ENCODE assay signal across 16 cellular contexts in the genomic region with DNA sequence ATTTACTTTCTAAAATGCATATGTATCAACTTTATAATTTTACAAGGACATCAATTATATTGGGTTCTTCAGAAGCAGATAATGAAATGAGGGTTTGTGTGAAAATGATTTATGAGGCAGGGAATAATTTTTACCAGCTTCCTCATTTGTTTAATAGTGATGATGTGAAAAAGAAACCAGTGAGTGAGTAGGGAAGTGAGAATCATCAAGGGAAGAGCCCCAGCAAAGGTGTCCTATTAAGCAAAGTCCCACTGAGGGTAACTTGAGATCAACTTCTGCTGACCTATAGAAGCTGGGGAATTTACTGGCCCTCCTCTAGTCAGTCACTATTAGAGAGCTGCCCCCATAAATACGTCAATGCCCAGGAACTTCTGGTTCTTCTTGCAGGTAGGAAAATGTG.
DNase-seq lines count a peak whose midpoint lies in the region; ATAC-seq and TF ChIP-seq lines count a peak whose summit lies in the region.
"Had no signal": no experiment of that assay in that cellular context is flagged by ENCODE, and none has a peak within 500 bp of the region (broad histone marks: within the 10 kb centered on the region; RNA-seq: fewer than 3 reads in every experiment).

No MANE protein-coding gene starts in this region.

- H3K4me1 ChIP-seq in OCI-LY3 (ENCODE audit: low read length) = peaks cover 31% of the 10 kb centered on the region
- H3K4me1 ChIP-seq in left lung = no peaks in the 10 kb centered on the region
- H3K4me1 ChIP-seq: right atrium auricular region had no signal

- H3K36me3 ChIP-seq in OCI-LY3 (replicated peaks; ENCODE audit: low read depth, low read length) (no peaks in the 10 kb centered on the region), left lung (no peaks in the 10 kb centered on the region)
- H3K36me3 ChIP-seq: left ventricle myocardium inferior, right atrium auricular region had no signal

- peak overlapping the region; percentile 50 for H3K4me2 ChIP-seq in OCI-LY3 (ENCODE audit: low read length)
- H3K4me2 ChIP-seq: PC-9 had no signal

- no peaks in the 10 kb centered on the region for H4K20me1 ChIP-seq in OCI-LY3 (ENCODE audit: insufficient read depth, low read length)

- H2AFZ ChIP-seq in OCI-LY3 (ENCODE audit: low read depth, low read length) = no peak overlapping the region
- H2AFZ ChIP-seq: PC-9 had no signal

- ATAC-seq in GM18517 (IDR thresholded peaks at IDR 0.05; ENCODE audit: unreplicated experiment) (peak; percentile 51), GM21423 (IDR thresholded peaks at IDR 0.05; ENCODE audit: unreplicated experiment) (peak; percentile 95), HG03039 (IDR thresholded peaks at IDR 0.05; ENCODE audit: unreplicated experiment) (peak; percentile 74), left lung (no peak)
- ATAC-seq: activated T-cell treated with anti-CD3 and anti-CD28 coated beads, Interleukin-2, amount 50 U/mL, for 4 hours; stimulated activated naive CD8-positive, alpha-beta T cell treated with anti-CD3 and anti-CD28 coated beads, Interleukin-15, Interleukin-2, amounts not matched to agents 100 U/mL and 50 U/mL, for 24 hours had no signal

- no peak for DNase-seq in DMS114 treated with DMSO at 0.1 percent for 48 hours (lab: John Stamatoyannopoulos, UW; ENCODE audit: unreplicated experiment)
- DNase-seq in activated CD4-positive, CD25-positive, alpha-beta regulatory T cell (lab: John Stamatoyannopoulos, UW) = no peak
- DNase-seq in NCI-H345 (lab: John Stamatoyannopoulos, UW) = no peak
- no peak for DNase-seq in left lung
- DNase-seq: activated CD4-positive, CD25-positive, alpha-beta regulatory T cell treated with anti-CD3 and anti-CD28 coated beads, Interleukin-2, amount 50 U/mL, for 72 hours; activated T-cell treated with anti-CD3 and anti-CD28 coated beads, Interleukin-2, amount 50 U/mL, for 4 hours; left ventricle myocardium inferior; NCI-H1048; nephron progenitor cell; PC-9; stimulated activated naive CD8-positive, alpha-beta T cell treated with anti-CD3 and anti-CD28 coated beads, Interleukin-15, Interleukin-2, amounts not matched to agents 100 U/mL and 50 U/mL, for 24 hours had no signal

- no peaks in the 10 kb centered on the region for H3K79me2 ChIP-seq in OCI-LY3 (ENCODE audit: low read length)

- H3K27me3 ChIP-seq in OCI-LY3 (ENCODE audit: low read depth, low read length) (no peaks in the 10 kb centered on the region), left lung (no peaks in the 10 kb centered on the region)
- H3K27me3 ChIP-seq: right atrium auricular region had no signal

- no peak for TF ChIP-seq CTCF in OCI-LY3 (IDR thresholded peaks at IDR 0.05; ENCODE audit: low read depth, low read length)
- no peak for TF ChIP-seq CTCF in left lung (IDR thresholded peaks at IDR 0.05)

- intact Hi-C loops in left lung (cut with DNase I) = no loop called here

- no peaks in the 10 kb centered on the region; the same call in 1 of the 2 replicates for H3K9me3 ChIP-seq in OCI-LY3 (ENCODE audit: insufficient read depth, low read length)
- H3K9me3 ChIP-seq in left lung = no peaks in the 10 kb centered on the region
- H3K9me3 ChIP-seq: left ventricle myocardium inferior, right atrium auricular region had no signal

- H3K4me3 ChIP-seq in OCI-LY3 (ENCODE audit: low read length) = 0 out of 2 replicates have a peak overlapping the region, but pooled peaks have one; percentile 9
- no peak overlapping the region for H3K4me3 ChIP-seq in left lung
- H3K4me3 ChIP-seq: left ventricle myocardium inferior, PC-9, right atrium auricular region had no signal

- H3K27ac ChIP-seq in OCI-LY3 (ENCODE audit: low read length) (0 out of 2 replicates have a peak overlapping the region, but pooled peaks have one; percentile 32), left lung (no peak overlapping the region)
- H3K27ac ChIP-seq: left ventricle myocardium inferior, PC-9, right atrium auricular region had no signal

- no peak overlapping the region for H3K9ac ChIP-seq in OCI-LY3 (ENCODE audit: low read length)
